ENCODE assay signal across 1 cellular context in the genomic region with DNA sequence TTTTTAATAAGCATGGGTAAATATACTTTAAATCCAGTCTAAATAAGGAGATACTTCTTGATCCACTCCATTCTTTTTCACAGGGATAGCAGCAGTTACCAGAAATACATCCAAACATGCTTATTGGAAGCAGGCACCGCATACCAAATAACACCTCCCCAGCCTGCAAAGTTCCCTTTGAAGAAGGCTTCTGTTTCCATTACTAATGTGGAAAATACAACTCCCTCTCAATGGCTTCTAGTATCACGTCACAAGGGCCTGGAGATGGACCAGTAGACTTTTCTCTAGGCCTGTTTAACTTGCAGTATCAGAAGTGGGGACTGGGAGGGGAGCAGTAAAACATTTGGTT.
TF ChIP-seq lines count a peak whose summit lies in the region.

No MANE protein-coding gene starts in this region.

TF ChIP-seq in WTC11, 78 proteins besides CTCF, POLR2A, EP300 and RAD21 (continued from another document):
- TF ChIP-seq, protein P1, sequence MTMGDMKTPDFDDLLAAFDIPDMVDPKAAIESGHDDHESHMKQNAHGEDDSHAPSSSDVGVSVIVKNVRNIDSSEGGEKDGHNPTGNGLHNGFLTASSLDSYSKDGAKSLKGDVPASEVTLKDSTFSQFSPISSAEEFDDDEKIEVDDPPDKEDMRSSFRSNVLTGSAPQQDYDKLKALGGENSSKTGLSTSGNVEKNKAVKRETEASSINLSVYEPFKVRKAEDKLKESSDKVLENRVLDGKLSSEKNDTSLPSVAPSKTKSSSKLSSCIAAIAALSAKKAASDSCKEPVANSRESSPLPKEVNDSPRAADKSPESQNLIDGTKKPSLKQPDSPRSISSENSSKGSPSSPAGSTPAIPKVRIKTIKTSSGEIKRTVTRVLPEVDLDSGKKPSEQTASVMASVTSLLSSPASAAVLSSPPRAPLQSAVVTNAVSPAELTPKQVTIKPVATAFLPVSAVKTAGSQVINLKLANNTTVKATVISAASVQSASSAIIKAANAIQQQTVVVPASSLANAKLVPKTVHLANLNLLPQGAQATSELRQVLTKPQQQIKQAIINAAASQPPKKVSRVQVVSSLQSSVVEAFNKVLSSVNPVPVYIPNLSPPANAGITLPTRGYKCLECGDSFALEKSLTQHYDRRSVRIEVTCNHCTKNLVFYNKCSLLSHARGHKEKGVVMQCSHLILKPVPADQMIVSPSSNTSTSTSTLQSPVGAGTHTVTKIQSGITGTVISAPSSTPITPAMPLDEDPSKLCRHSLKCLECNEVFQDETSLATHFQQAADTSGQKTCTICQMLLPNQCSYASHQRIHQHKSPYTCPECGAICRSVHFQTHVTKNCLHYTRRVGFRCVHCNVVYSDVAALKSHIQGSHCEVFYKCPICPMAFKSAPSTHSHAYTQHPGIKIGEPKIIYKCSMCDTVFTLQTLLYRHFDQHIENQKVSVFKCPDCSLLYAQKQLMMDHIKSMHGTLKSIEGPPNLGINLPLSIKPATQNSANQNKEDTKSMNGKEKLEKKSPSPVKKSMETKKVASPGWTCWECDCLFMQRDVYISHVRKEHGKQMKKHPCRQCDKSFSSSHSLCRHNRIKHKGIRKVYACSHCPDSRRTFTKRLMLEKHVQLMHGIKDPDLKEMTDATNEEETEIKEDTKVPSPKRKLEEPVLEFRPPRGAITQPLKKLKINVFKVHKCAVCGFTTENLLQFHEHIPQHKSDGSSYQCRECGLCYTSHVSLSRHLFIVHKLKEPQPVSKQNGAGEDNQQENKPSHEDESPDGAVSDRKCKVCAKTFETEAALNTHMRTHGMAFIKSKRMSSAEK (CRISPR knock-in tag; IDR thresholded peaks at IDR 0.05; ENCODE audit: borderline replicate concordance) = no peak
- no peak for TF ChIP-seq ZNF416 (CRISPR knock-in tag; IDR thresholded peaks at IDR 0.05)
- TF ChIP-seq, protein P2, sequence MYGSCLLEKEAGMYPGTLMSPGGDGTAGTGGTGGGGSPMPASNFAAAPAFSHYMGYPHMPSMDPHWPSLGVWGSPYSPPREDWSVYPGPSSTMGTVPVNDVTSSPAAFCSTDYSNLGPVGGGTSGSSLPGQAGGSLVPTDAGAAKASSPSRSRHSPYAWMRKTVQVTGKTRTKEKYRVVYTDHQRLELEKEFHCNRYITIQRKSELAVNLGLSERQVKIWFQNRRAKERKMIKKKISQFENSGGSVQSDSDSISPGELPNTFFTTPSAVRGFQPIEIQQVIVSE (CRISPR knock-in tag; IDR thresholded peaks at IDR 0.05; ENCODE audit: borderline replicate concordance) = no peak
- TF ChIP-seq ELF4 (CRISPR knock-in tag; IDR thresholded peaks at IDR 0.05; ENCODE audit: low read depth) = no peak
- TF ChIP-seq, protein P3, sequence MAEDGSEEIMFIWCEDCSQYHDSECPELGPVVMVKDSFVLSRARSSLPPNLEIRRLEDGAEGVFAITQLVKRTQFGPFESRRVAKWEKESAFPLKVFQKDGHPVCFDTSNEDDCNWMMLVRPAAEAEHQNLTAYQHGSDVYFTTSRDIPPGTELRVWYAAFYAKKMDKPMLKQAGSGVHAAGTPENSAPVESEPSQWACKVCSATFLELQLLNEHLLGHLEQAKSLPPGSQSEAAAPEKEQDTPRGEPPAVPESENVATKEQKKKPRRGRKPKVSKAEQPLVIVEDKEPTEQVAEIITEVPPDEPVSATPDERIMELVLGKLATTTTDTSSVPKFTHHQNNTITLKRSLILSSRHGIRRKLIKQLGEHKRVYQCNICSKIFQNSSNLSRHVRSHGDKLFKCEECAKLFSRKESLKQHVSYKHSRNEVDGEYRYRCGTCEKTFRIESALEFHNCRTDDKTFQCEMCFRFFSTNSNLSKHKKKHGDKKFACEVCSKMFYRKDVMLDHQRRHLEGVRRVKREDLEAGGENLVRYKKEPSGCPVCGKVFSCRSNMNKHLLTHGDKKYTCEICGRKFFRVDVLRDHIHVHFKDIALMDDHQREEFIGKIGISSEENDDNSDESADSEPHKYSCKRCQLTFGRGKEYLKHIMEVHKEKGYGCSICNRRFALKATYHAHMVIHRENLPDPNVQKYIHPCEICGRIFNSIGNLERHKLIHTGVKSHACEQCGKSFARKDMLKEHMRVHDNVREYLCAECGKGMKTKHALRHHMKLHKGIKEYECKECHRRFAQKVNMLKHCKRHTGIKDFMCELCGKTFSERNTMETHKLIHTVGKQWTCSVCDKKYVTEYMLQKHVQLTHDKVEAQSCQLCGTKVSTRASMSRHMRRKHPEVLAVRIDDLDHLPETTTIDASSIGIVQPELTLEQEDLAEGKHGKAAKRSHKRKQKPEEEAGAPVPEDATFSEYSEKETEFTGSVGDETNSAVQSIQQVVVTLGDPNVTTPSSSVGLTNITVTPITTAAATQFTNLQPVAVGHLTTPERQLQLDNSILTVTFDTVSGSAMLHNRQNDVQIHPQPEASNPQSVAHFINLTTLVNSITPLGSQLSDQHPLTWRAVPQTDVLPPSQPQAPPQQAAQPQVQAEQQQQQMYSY (CRISPR knock-in tag; IDR thresholded peaks at IDR 0.05) = no peak
- no peak for TF ChIP-seq ATF1 (CRISPR knock-in tag; IDR thresholded peaks at IDR 0.05)
- TF ChIP-seq, protein P4, sequence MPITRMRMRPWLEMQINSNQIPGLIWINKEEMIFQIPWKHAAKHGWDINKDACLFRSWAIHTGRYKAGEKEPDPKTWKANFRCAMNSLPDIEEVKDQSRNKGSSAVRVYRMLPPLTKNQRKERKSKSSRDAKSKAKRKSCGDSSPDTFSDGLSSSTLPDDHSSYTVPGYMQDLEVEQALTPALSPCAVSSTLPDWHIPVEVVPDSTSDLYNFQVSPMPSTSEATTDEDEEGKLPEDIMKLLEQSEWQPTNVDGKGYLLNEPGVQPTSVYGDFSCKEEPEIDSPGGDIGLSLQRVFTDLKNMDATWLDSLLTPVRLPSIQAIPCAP (CRISPR knock-in tag; IDR thresholded peaks at IDR 0.05) = no peak
